8 cellular contexts compared by ENCODE assay signal in genomic region chr17:76523084-76524037, GRCh38. TPM values are rescaled to one million over a fixed set of nuclear protein-coding genes. Genes with fewer than 3 reads are reported as not detected.
DNase-seq lines count a peak whose midpoint lies in the region; ATAC-seq, FAIRE-seq and TF ChIP-seq lines count a peak whose summit lies in the region.

No MANE protein-coding gene starts in this region.

- H3K4me1 ChIP-seq in HepG2 (ENCODE audit: insufficient read depth, low read length), result peaks cover 85% of the 10 kb centered on the region

- H3K4me3 ChIP-seq in AG04449 (ENCODE audit: low read depth, low read length) (peak overlapping the region; percentile 27; the same call in 1 of the 2 replicates), HepG2 (replicated peaks in 1 of 3; ENCODE audit: insufficient read depth in 1 of 3, low read depth in 2 of 3, low read length in 3 of 3) (peak overlapping the region in 1 of 3 experiments; percentile 64; a peak in 2 of 6 replicates)

- peak; percentile 99 for TF ChIP-seq CTCF in AG04449 (IDR thresholded peaks at IDR 0.05; ENCODE audit: insufficient read depth, low read length, missing control alignments)
- TF ChIP-seq CTCF in HepG2 (CRISPR knock-in tag; IDR thresholded peaks at IDR 0.05), result peak; percentile 100

- in situ Hi-C loops in HepG2 (cut with HindIII; ENCODE audit: extremely low pct_ligation_motif_present, low pct_unique_long_range_greater_than_20kb), result loop anchor here (5.0 kb wide), 2 partner anchors 34 to 104 kb away; no protein-coding TSS in a partner anchor

- TF ChIP-seq RAD21 in HepG2 (CRISPR knock-in tag; IDR thresholded peaks at IDR 0.05), result peak; percentile 100

- no peak for TF ChIP-seq POLR2A in HepG2 (IDR thresholded peaks at IDR 0.05; ENCODE audit: insufficient read depth in 1 of 2, low read depth in 2 of 2, low read length in 2 of 2)

- no peaks in the 10 kb centered on the region for H4K20me1 ChIP-seq in HepG2 (ENCODE audit: insufficient read depth, low read length)

- H3K9me3 ChIP-seq in HepG2 (ENCODE audit: low read length), result no peaks in the 10 kb centered on the region

- peak; percentile 58 for ATAC-seq in HepG2
- no peak for ATAC-seq in GM18511 (IDR thresholded peaks at IDR 0.05; ENCODE audit: unreplicated experiment)

- H3K27ac ChIP-seq in caudate nucleus (ENCODE audit: low read depth, low read length) (no peak overlapping the region), HepG2 (ENCODE audit: extremely low read length, insufficient read depth, low read length) (no peak overlapping the region)

- DNase-seq in AG04449 (ENCODE audit: low read depth, low spot score), result no peak
- DNase-seq in GM19238 (ENCODE audit: insufficient read length, low spot score), result peak; percentile 73
- DNase-seq in NCI-H2081 treated with DMSO at 0.1 percent for 48 hours (lab: John Stamatoyannopoulos, UW), result peak; percentile 25
- peak; percentile 88 for DNase-seq in activated CD4-positive, CD25-positive, alpha-beta regulatory T cell treated with anti-CD3 and anti-CD28 coated beads, Interleukin-2, amount 50 U/mL, for 72 hours
- DNase-seq in caudate nucleus (lab: John Stamatoyannopoulos, UW), result peak in 52 of 61 donors; percentile 10 to 77 (median 45)
- peak; percentile 53 for DNase-seq in HepG2 (ENCODE audit: low spot score)
- peak; percentile 71 to 81 for DNase-seq in stimulated activated CD4-positive, alpha-beta T cell treated with anti-CD3 and anti-CD28 coated beads, Interleukin-4, amount 100 ng/mL, for 48 hours (ENCODE audit: low read depth in 2 of 2)

- H2AFZ ChIP-seq in HepG2 (ENCODE audit: low read length), result peak overlapping the region; percentile 3

- POLR2A ChIA-PET in AG04449 (lab: Yijun Ruan, JAX) (interaction anchor here (1.4 kb wide), 1 partner anchor 23 kb away, joined by 7 read pairs; no protein-coding TSS in a partner anchor), HepG2 (lab: Yijun Ruan, JAX) (interaction anchor here (0.6 to 5.7 kb wide), 12 partner anchors 10 to 101 kb away, joined by 3 to 50 read pairs (median 4); partner anchors contain the start of gene PRCD)

- peaks cover 8 to 32% of the 10 kb centered on the region in 2 experiments for H3K27me3 ChIP-seq in HepG2 (ENCODE audit: control insufficient read depth in 1 of 2, insufficient read depth in 2 of 2, low read length in 2 of 2)

- H3K4me2 ChIP-seq in HepG2 (ENCODE audit: low read depth, low read length), result peak overlapping the region; percentile 82

- intact Hi-C loops in HepG2 (cut with micrococcal nuclease; ENCODE audit: unreplicated experiment), result loop anchor here (1.0 to 5.0 kb wide), 5 partner anchors 10 to 149 kb away; no protein-coding TSS in a partner anchor

- no peak overlapping the region for H3K9ac ChIP-seq in HepG2 (ENCODE audit: insufficient read depth, low read depth, low read length)

- 26% methylated on average over 19 of the region's 35 CpGs for WGBS in HepG2 (ENCODE audit: low lambda C conversion rate)

- TF ChIP-seq EP300 in HepG2 (IDR thresholded peaks at IDR 0.05; ENCODE audit: low read depth in 2 of 2, low read length in 2 of 2) (no peak; a peak in 1 of 4 replicates), HepG2 (CRISPR knock-in tag; IDR thresholded peaks at IDR 0.05; ENCODE audit: borderline replicate concordance) (peak; percentile 45; the same call in 1 of the 2 replicates)

- no peak for FAIRE-seq in HepG2 (lab: Jason Lieb, UNC)

- CTCF ChIA-PET in AG04449 (lab: Yijun Ruan, JAX), result interaction anchor here (0.5 to 8.2 kb wide), 59 partner anchors 8 to 543 kb away, joined by 3 to 180 read pairs (median 6); partner anchors contain the start of genes AANAT, CYGB, PRCD and ST6GALNAC2
- CTCF ChIA-PET in HepG2 (lab: Yijun Ruan, JAX; ENCODE audit: low intra/inter-chr PET ratio, low total read pairs), result interaction anchor here (0.7 to 4.2 kb wide), 10 partner anchors 9 to 192 kb away, joined by 3 to 86 read pairs (median 4); partner anchors contain the start of gene ST6GALNAC2

- H3K79me2 ChIP-seq in HepG2 (ENCODE audit: insufficient read depth, low read length), result no peaks in the 10 kb centered on the region

- BruUV-seq in HepG2 (replicated peaks; lab: Mats Ljungman, UMichigan), result no TSS peak

- no peaks in the 10 kb centered on the region for H3K36me3 ChIP-seq in HepG2 (replicated peaks in 1 of 2; ENCODE audit: control insufficient read depth in 1 of 2, insufficient read depth in 2 of 2, low read length in 2 of 2)

RNA-seq across cellular contexts. Expression of gene CYGB, which starts 14.1 kb away (rescaled TPM):
- 27.1 and 28.9 TPM in 2 replicates for total RNA-seq in HepG2 (2016; rRNA removed; fragmentation: Illumina TruSeq; extraction: Trizol)
- 5.2 and 8.2 TPM in 2 replicates for total RNA-seq in HepG2 (2016; cell fraction: cytosol; rRNA removed; fragmentation: Illumina TruSeq; extraction: Trizol; ENCODE audit: low read depth)
- total RNA-seq in HepG2 (2016; cell fraction: insoluble cytoplasmic fraction; rRNA removed; fragmentation: Illumina TruSeq; extraction: Trizol), result 25.6 and 28.4 TPM in 2 replicates
- total RNA-seq in HepG2 (2016; cell fraction: membrane; rRNA removed; fragmentation: Illumina TruSeq; extraction: Trizol), result 16.6 and 21.7 TPM in 2 replicates
- 14.7 and 17.2 TPM in 2 replicates for total RNA-seq in HepG2 (2016; cell fraction: nucleus; rRNA removed; fragmentation: Illumina TruSeq; extraction: Trizol)
- polyA plus RNA-seq in HepG2 (2011; rRNA removed), result 18.9 and 23.3 TPM in 2 replicates
- 19.3 and 25.5 TPM in 2 replicates for polyA plus RNA-seq in HepG2 (2011; cell fraction: cytosol; rRNA removed)
- polyA plus RNA-seq in HepG2 (2011; cell fraction: nucleus; rRNA removed), result 17.6 and 23.0 TPM in 2 replicates
- polyA plus RNA-seq in HepG2 (2012), result 20.2 and 20.5 TPM in 2 replicates
- 6.2 and 7.9 TPM in 2 replicates for polyA plus RNA-seq in HepG2 (2016; cell fraction: cytosol; fragmentation: Illumina TruSeq; extraction: Trizol; ENCODE audit: low read depth)
- polyA plus RNA-seq in HepG2 (2016; cell fraction: insoluble cytoplasmic fraction; fragmentation: Illumina TruSeq; extraction: Trizol; ENCODE audit: low read depth), result 28.7 and 30.6 TPM in 2 replicates
- 21.0 and 21.3 TPM in 2 replicates for polyA plus RNA-seq in HepG2 (2016; cell fraction: membrane; fragmentation: Illumina TruSeq; extraction: Trizol; ENCODE audit: low read depth)
- 24.9 and 26.1 TPM in 2 replicates for polyA plus RNA-seq in HepG2 (2016; cell fraction: nucleus; fragmentation: Illumina TruSeq; extraction: Trizol; ENCODE audit: insufficient read depth, low read depth)
- 0.26 and 16.8 TPM in 2 replicates for polyA minus RNA-seq in HepG2 (2011; rRNA and poly(A)+ RNA removed; ENCODE audit: low replicate concordance)
- polyA minus RNA-seq in HepG2 (2011; cell fraction: cytosol; rRNA and poly(A)+ RNA removed), result 9.7 and 11.8 TPM in 2 replicates
- polyA minus RNA-seq in HepG2 (2011; cell fraction: nucleus; rRNA and poly(A)+ RNA removed), result 12.9 and 17.7 TPM in 2 replicates

RNA-seq across cellular contexts. Expression of gene PRCD, which starts 16.5 kb away (rescaled TPM):
- total RNA-seq in HepG2 (2016; rRNA removed; fragmentation: Illumina TruSeq; extraction: Trizol), result 0.52 TPM in 1 of 2 replicates, not detected in the other
- total RNA-seq in HepG2 (2016; cell fraction: cytosol; rRNA removed; fragmentation: Illumina TruSeq; extraction: Trizol; ENCODE audit: low read depth), result not detected in 2 replicates
- 0.36 and 0.48 TPM in 2 replicates for total RNA-seq in HepG2 (2016; cell fraction: insoluble cytoplasmic fraction; rRNA removed; fragmentation: Illumina TruSeq; extraction: Trizol)
- total RNA-seq in HepG2 (2016; cell fraction: membrane; rRNA removed; fragmentation: Illumina TruSeq; extraction: Trizol), result not detected in 2 replicates
- not detected in 2 replicates for total RNA-seq in HepG2 (2016; cell fraction: nucleus; rRNA removed; fragmentation: Illumina TruSeq; extraction: Trizol)
- 0.35 and 0.51 TPM in 2 replicates for polyA plus RNA-seq in HepG2 (2011; rRNA removed)
- polyA plus RNA-seq in HepG2 (2011; cell fraction: cytosol; rRNA removed), result not detected in 2 replicates
- polyA plus RNA-seq in HepG2 (2011; cell fraction: nucleus; rRNA removed), result 0.06 TPM in 1 of 2 replicates, not detected in the other
- 0.61 and 0.71 TPM in 2 replicates for polyA plus RNA-seq in HepG2 (2012)
- polyA plus RNA-seq in HepG2 (2016; cell fraction: cytosol; fragmentation: Illumina TruSeq; extraction: Trizol; ENCODE audit: low read depth), result 0.25 TPM in 1 of 2 replicates, not detected in the other
- polyA plus RNA-seq in HepG2 (2016; cell fraction: insoluble cytoplasmic fraction; fragmentation: Illumina TruSeq; extraction: Trizol; ENCODE audit: low read depth), result not detected in 2 replicates
- not detected in 2 replicates for polyA plus RNA-seq in HepG2 (2016; cell fraction: membrane; fragmentation: Illumina TruSeq; extraction: Trizol; ENCODE audit: low read depth)
- not detected in 2 replicates for polyA plus RNA-seq in HepG2 (2016; cell fraction: nucleus; fragmentation: Illumina TruSeq; extraction: Trizol; ENCODE audit: insufficient read depth, low read depth)
- 0.70 TPM in 1 of 2 replicates, not detected in the other for polyA minus RNA-seq in HepG2 (2011; rRNA and poly(A)+ RNA removed; ENCODE audit: low replicate concordance)
- not detected in 2 replicates for polyA minus RNA-seq in HepG2 (2011; cell fraction: cytosol; rRNA and poly(A)+ RNA removed)
- not detected in 2 replicates for polyA minus RNA-seq in HepG2 (2011; cell fraction: nucleus; rRNA and poly(A)+ RNA removed)

RNA-seq across cellular contexts. Expression of gene RHBDF2, which starts 22.1 kb away (rescaled TPM):
- 4.2 and 7.8 TPM in 2 replicates for total RNA-seq in HepG2 (2016; rRNA removed; fragmentation: Illumina TruSeq; extraction: Trizol)
- total RNA-seq in HepG2 (2016; cell fraction: cytosol; rRNA removed; fragmentation: Illumina TruSeq; extraction: Trizol; ENCODE audit: low read depth), result 3.3 and 3.4 TPM in 2 replicates
- 2.8 and 8.6 TPM in 2 replicates for total RNA-seq in HepG2 (2016; cell fraction: insoluble cytoplasmic fraction; rRNA removed; fragmentation: Illumina TruSeq; extraction: Trizol)
- total RNA-seq in HepG2 (2016; cell fraction: membrane; rRNA removed; fragmentation: Illumina TruSeq; extraction: Trizol), result 3.2 and 3.5 TPM in 2 replicates
- total RNA-seq in HepG2 (2016; cell fraction: nucleus; rRNA removed; fragmentation: Illumina TruSeq; extraction: Trizol), result 10.0 and 14.7 TPM in 2 replicates
- polyA plus RNA-seq in HepG2 (2011; rRNA removed), result 24.2 and 27.6 TPM in 2 replicates
- polyA plus RNA-seq in HepG2 (2011; cell fraction: cytosol; rRNA removed), result 9.7 and 15.2 TPM in 2 replicates
- polyA plus RNA-seq in HepG2 (2011; cell fraction: nucleus; rRNA removed), result 96.1 and 124 TPM in 2 replicates
- polyA plus RNA-seq in HepG2 (2012), result 17.9 and 27.7 TPM in 2 replicates
- polyA plus RNA-seq in HepG2 (2016; cell fraction: cytosol; fragmentation: Illumina TruSeq; extraction: Trizol; ENCODE audit: low read depth), result 1.2 and 1.5 TPM in 2 replicates
- polyA plus RNA-seq in HepG2 (2016; cell fraction: insoluble cytoplasmic fraction; fragmentation: Illumina TruSeq; extraction: Trizol; ENCODE audit: low read depth), result 3.8 and 4.6 TPM in 2 replicates
- polyA plus RNA-seq in HepG2 (2016; cell fraction: membrane; fragmentation: Illumina TruSeq; extraction: Trizol; ENCODE audit: low read depth), result 2.0 and 3.1 TPM in 2 replicates
- polyA plus RNA-seq in HepG2 (2016; cell fraction: nucleus; fragmentation: Illumina TruSeq; extraction: Trizol; ENCODE audit: insufficient read depth, low read depth), result 23.9 and 27.3 TPM in 2 replicates
- 8.1 and 40.4 TPM in 2 replicates for polyA minus RNA-seq in HepG2 (2011; rRNA and poly(A)+ RNA removed; ENCODE audit: low replicate concordance)
- polyA minus RNA-seq in HepG2 (2011; cell fraction: cytosol; rRNA and poly(A)+ RNA removed), result 12.8 and 13.5 TPM in 2 replicates
- polyA minus RNA-seq in HepG2 (2011; cell fraction: nucleus; rRNA and poly(A)+ RNA removed), result 26.5 and 30.6 TPM in 2 replicates

RNA-seq across cellular contexts. Expression of gene AANAT, which starts 56.0 kb away (rescaled TPM):
- not detected in 2 replicates for total RNA-seq in HepG2 (2016; rRNA removed; fragmentation: Illumina TruSeq; extraction: Trizol)
- not detected in 2 replicates for total RNA-seq in HepG2 (2016; cell fraction: cytosol; rRNA removed; fragmentation: Illumina TruSeq; extraction: Trizol; ENCODE audit: low read depth)
- total RNA-seq in HepG2 (2016; cell fraction: insoluble cytoplasmic fraction; rRNA removed; fragmentation: Illumina TruSeq; extraction: Trizol), result not detected in 2 replicates
- total RNA-seq in HepG2 (2016; cell fraction: membrane; rRNA removed; fragmentation: Illumina TruSeq; extraction: Trizol), result not detected in 2 replicates
- not detected in 2 replicates for total RNA-seq in HepG2 (2016; cell fraction: nucleus; rRNA removed; fragmentation: Illumina TruSeq; extraction: Trizol)
- polyA plus RNA-seq in HepG2 (2011; rRNA removed), result 0.03 and 0.07 TPM in 2 replicates
- polyA plus RNA-seq in HepG2 (2011; cell fraction: cytosol; rRNA removed), result not detected in 2 replicates
- 0.23 and 0.42 TPM in 2 replicates for polyA plus RNA-seq in HepG2 (2011; cell fraction: nucleus; rRNA removed)
- 0.31 TPM in 1 of 2 replicates, not detected in the other for polyA plus RNA-seq in HepG2 (2012)
- not detected in 2 replicates for polyA plus RNA-seq in HepG2 (2016; cell fraction: cytosol; fragmentation: Illumina TruSeq; extraction: Trizol; ENCODE audit: low read depth)
- not detected in 2 replicates for polyA plus RNA-seq in HepG2 (2016; cell fraction: insoluble cytoplasmic fraction; fragmentation: Illumina TruSeq; extraction: Trizol; ENCODE audit: low read depth)
- polyA plus RNA-seq in HepG2 (2016; cell fraction: membrane; fragmentation: Illumina TruSeq; extraction: Trizol; ENCODE audit: low read depth), result not detected in 2 replicates
- not detected in 2 replicates for polyA plus RNA-seq in HepG2 (2016; cell fraction: nucleus; fragmentation: Illumina TruSeq; extraction: Trizol; ENCODE audit: insufficient read depth, low read depth)
- polyA minus RNA-seq in HepG2 (2011; rRNA and poly(A)+ RNA removed; ENCODE audit: low replicate concordance), result not detected in 2 replicates
- polyA minus RNA-seq in HepG2 (2011; cell fraction: cytosol; rRNA and poly(A)+ RNA removed), result not detected in 2 replicates
- polyA minus RNA-seq in HepG2 (2011; cell fraction: nucleus; rRNA and poly(A)+ RNA removed), result not detected in 2 replicates
